ENCODE assay signal across 8 cellular contexts in genomic region chr12:120709976-120710804, GRCh38. TPM values are rescaled to one million over a fixed set of nuclear protein-coding genes. Genes with fewer than 3 reads are reported as not detected.
A peak's percentile ranks its signal among the peaks of the same experiment; 100 is the strongest.
DNase-seq lines count a peak whose midpoint lies in the region; ATAC-seq and TF ChIP-seq lines count a peak whose summit lies in the region.

UNC119B (plus strand) TSS chr12:120710458; CDS start chr12:120710475, 17 bp downstream.

- H3K9me3 ChIP-seq in ascending aorta (no peaks in the 10 kb centered on the region), aorta (ENCODE audit: control insufficient read depth, low read length) (no peaks in the 10 kb centered on the region)

- TF ChIP-seq CTCF in ascending aorta (IDR thresholded peaks at IDR 0.05) = no peak

- 1% methylated on average over 31 to 76 of the region's 76 CpGs for WGBS in aorta, 2 donors

- peaks cover 0 to 9% of the 10 kb centered on the region in 2 donors for H3K4me1 ChIP-seq in ascending aorta
- no peaks in the 10 kb centered on the region for H3K4me1 ChIP-seq in aorta (ENCODE audit: control insufficient read depth in 1 of 2, insufficient read depth in 2 of 2, low read length in 2 of 2)

- peak; percentile 79 for ATAC-seq in GM21723 (IDR thresholded peaks at IDR 0.05; ENCODE audit: unreplicated experiment)
- peak; percentile 89 for ATAC-seq in aorta (ENCODE audit: low FRiP score)

- H3K27ac ChIP-seq in ascending aorta = peak within 1 kb of the TSS; percentile 72 to 86
- peak within 1 kb of the TSS in 1 of 2 donors; percentile 18 for H3K27ac ChIP-seq in aorta (ENCODE audit: low read depth in 1 of 2, low read length in 2 of 2)

- intact Hi-C loops in ascending aorta (cut with DNase I) = loop anchor here (1.0 kb wide), 2 partner anchors 23 to 63 kb away; partner anchors contain the start of gene MLEC
- intact Hi-C loops in aorta (cut with DNase I) = loop anchor here (2.0 to 5.0 kb wide), 3 partner anchors 61 to 128 kb away; partner anchors contain the start of gene POP5 (in 1 of the 2)

- H3K36me3 ChIP-seq in ascending aorta = peaks cover 5 to 12% of the 10 kb centered on the region in 2 donors
- no peaks in the 10 kb centered on the region for H3K36me3 ChIP-seq in aorta (ENCODE audit: control insufficient read depth in 1 of 2, insufficient read depth in 2 of 2, low read length in 1 of 2)

- H3K27me3 ChIP-seq in ascending aorta = no peaks in the 10 kb centered on the region
- H3K27me3 ChIP-seq in aorta (ENCODE audit: control insufficient read depth in 1 of 2, insufficient read depth in 2 of 2, low read length in 1 of 2) = no peaks in the 10 kb centered on the region

- H3K4me3 ChIP-seq in ascending aorta (peak within 1 kb of the TSS; percentile 72 to 82), aorta (ENCODE audit: low read length in 2 of 2) (peak within 1 kb of the TSS; percentile 50 to 74)

- peak; percentile 25 for DNase-seq in DMS53 treated with DMSO at 0.1 percent for 48 hours (lab: John Stamatoyannopoulos, UW; ENCODE audit: unreplicated experiment)
- peak; percentile 67 for DNase-seq in LoVo (ENCODE audit: low spot score)
- peak; percentile 73 for DNase-seq in T-helper 9 cell
- DNase-seq in ascending aorta (ENCODE audit: low spot score in 2 of 2) = peak in 1 of 2 donors; percentile 74
- DNase-seq in hippocampal formation (lab: John Stamatoyannopoulos, UW) = peak; percentile 53 to 68
- DNase-seq in retina = peak; percentile 85
- DNase-seq in aorta = peak; percentile 81 to 93

RNA-seq across cellular contexts. Expression of gene UNC119B, which starts in this region (rescaled TPM):
- 26.8 TPM for total RNA-seq in ascending aorta
- total RNA-seq in aorta = 10 to 100 TPM; 18.6 to 24.4 TPM
- polyA plus RNA-seq in aorta = 10 to 100 TPM; 13.6 to 15.9 TPM
